Comparison of ENCODE assay signal across 28 cellular contexts in the genomic region with DNA sequence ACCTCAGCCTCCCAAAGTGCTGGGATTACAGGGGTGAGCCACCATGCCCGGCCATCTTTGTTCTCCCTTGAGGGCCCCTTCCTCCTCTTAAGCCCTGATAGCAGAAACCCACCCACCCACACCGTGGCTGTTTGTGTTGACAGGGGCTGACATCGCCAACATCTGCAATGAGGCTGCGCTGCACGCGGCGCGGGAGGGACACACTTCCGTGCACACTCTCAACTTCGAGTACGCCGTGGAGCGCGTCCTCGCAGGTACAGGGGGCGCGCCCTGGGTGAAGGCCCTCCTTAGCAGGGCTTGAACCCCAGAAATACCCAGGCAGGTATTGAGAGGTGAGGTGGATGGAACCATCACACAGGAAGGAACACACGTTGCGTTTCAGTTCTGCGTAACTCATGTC. TPM values are rescaled to one million over a fixed set of nuclear protein-coding genes. Genes with fewer than 3 reads are reported as not detected.
"Had no signal": no experiment of that assay in that cellular context is flagged by ENCODE, and none has a peak within 500 bp of the region (broad histone marks: within the 10 kb centered on the region; RNA-seq: fewer than 3 reads in every experiment).

No MANE protein-coding gene starts in this region.

- H3K27me3 ChIP-seq: brain microvascular endothelial cell, gastrocnemius medialis, hepatocyte, pancreas, right atrium auricular region, transverse colon had no signal

- H3K27ac Mint-ChIP-seq: activated CD4-positive, alpha-beta memory T cell treated with anti-CD3 and anti-CD28 coated beads, Interleukin-2, amount 10 ng/mL, durations not matched to agents 7 days and 5 days; activated CD8-positive, alpha-beta memory T cell treated with anti-CD3 and anti-CD28 coated beads, Interleukin-2, amount 10 ng/mL, durations not matched to agents 7 days and 5 days; effector memory CD8-positive, alpha-beta T cell; stimulated activated naive B cell treated with anti-CD40 and anti-IgM and Interleukin-4, amounts not matched to agents 10 μg/mL and 1 μg/mL and 100 μg/mL, for 72 hours had no signal

- H3K27me3 Mint-ChIP-seq: activated CD4-positive, alpha-beta memory T cell treated with anti-CD3 and anti-CD28 coated beads, Interleukin-2, amount 10 ng/mL, durations not matched to agents 7 days and 5 days; activated CD4-positive, alpha-beta T cell treated with anti-CD3 and anti-CD28 coated beads, Interleukin-2, amount 10 ng/mL, durations not matched to agents 7 days and 5 days; activated CD8-positive, alpha-beta memory T cell treated with anti-CD3 and anti-CD28 coated beads, Interleukin-2, amount 10 ng/mL, durations not matched to agents 7 days and 5 days; activated naive CD8-positive, alpha-beta T cell; effector memory CD8-positive, alpha-beta T cell; stimulated activated naive B cell treated with anti-CD40 and anti-IgM and Interleukin-4, amounts not matched to agents 10 μg/mL and 1 μg/mL and 100 μg/mL, for 72 hours; T-cell had no signal

- H3K9me3 Mint-ChIP-seq: activated CD4-positive, alpha-beta memory T cell treated with anti-CD3 and anti-CD28 coated beads, Interleukin-2, amount 10 ng/mL, durations not matched to agents 7 days and 5 days; activated CD4-positive, alpha-beta T cell treated with anti-CD3 and anti-CD28 coated beads, Interleukin-2, amount 10 ng/mL, durations not matched to agents 7 days and 5 days; activated T-helper 1 cell treated with anti-CD3 and anti-CD28 coated beads, Interleukin-12 subunit alpha, Interleukin-12 subunit beta, Interleukin-2, Interleukin-4 antibody, amounts not matched to agents 30 ng/mL and 10 ng/mL and 1 ng/mL, durations not matched to agents 14 hours and 24 hours and 36 hours; effector memory CD8-positive, alpha-beta T cell; stimulated activated naive B cell treated with anti-CD40 and anti-IgM and Interleukin-4, amounts not matched to agents 10 μg/mL and 1 μg/mL and 100 μg/mL, for 72 hours; T-cell; T-helper 2 cell treated with Interferon-gamma antibody and Interleukin-4, amounts not matched to agents 5 μg/mL and 100 μg/mL, for 36 hours had no signal

- H3K4me3 Mint-ChIP-seq: activated CD4-positive, alpha-beta memory T cell treated with anti-CD3 and anti-CD28 coated beads, Interleukin-2, amount 10 ng/mL, durations not matched to agents 7 days and 5 days; activated CD4-positive, alpha-beta T cell treated with anti-CD3 and anti-CD28 coated beads, Interleukin-2, amount 10 ng/mL, durations not matched to agents 7 days and 5 days; activated CD8-positive, alpha-beta memory T cell treated with anti-CD3 and anti-CD28 coated beads, Interleukin-2, amount 10 ng/mL, durations not matched to agents 7 days and 5 days; activated T-helper 1 cell treated with anti-CD3 and anti-CD28 coated beads, Interleukin-12 subunit alpha, Interleukin-12 subunit beta, Interleukin-2, Interleukin-4 antibody, amounts not matched to agents 30 ng/mL and 10 ng/mL and 1 ng/mL, durations not matched to agents 14 hours and 24 hours and 36 hours; effector memory CD8-positive, alpha-beta T cell; stimulated activated naive B cell treated with anti-CD40 and anti-IgM and Interleukin-4, amounts not matched to agents 10 μg/mL and 1 μg/mL and 100 μg/mL, for 72 hours; T-helper 2 cell treated with Interferon-gamma antibody and Interleukin-4, amounts not matched to agents 5 μg/mL and 100 μg/mL, for 36 hours had no signal

- DNase-seq: activated CD4-positive, alpha-beta memory T cell treated with anti-CD3 and anti-CD28 coated beads, Interleukin-2, amount 10 ng/mL, durations not matched to agents 7 days and 5 days; activated CD4-positive, alpha-beta T cell treated with anti-CD3 and anti-CD28 coated beads, Interleukin-2, amount 10 ng/mL, durations not matched to agents 7 days and 5 days; activated CD4-positive, CD25-positive, alpha-beta regulatory T cell; activated CD8-positive, alpha-beta memory T cell treated with anti-CD3 and anti-CD28 coated beads, Interleukin-2, amount 10 ng/mL, durations not matched to agents 7 days and 5 days; activated gamma-delta T cell; activated T-cell treated with anti-CD3 and anti-CD28 coated beads for 4 hours; amniotic stem cell; brain microvascular endothelial cell; cortex of kidney; effector memory CD8-positive, alpha-beta T cell; erythroblast; gastrocnemius medialis; left cardiac atrium; left ventricle myocardium superior; nucleus accumbens; pancreas; stimulated activated CD4-positive, alpha-beta T cell treated with anti-CD3 and anti-CD28 coated beads, Interleukin-1b, Interleukin-23, amount 100 ng/mL, for 48 hours; stimulated activated naive B cell treated with anti-CD40 and anti-IgM and Interleukin-4, amounts not matched to agents 10 μg/mL and 1 μg/mL and 100 μg/mL, for 72 hours; T-cell; transverse colon had no signal

- H3K27ac ChIP-seq: brain microvascular endothelial cell, gastrocnemius medialis, hepatocyte, pancreas, right atrium auricular region, transverse colon had no signal

- H3K4me2 ChIP-seq: hepatocyte, smooth muscle cell had no signal

- H3K9me3 ChIP-seq: gastrocnemius medialis, pancreas, right atrium auricular region, transverse colon had no signal

- H3K4me1 ChIP-seq: gastrocnemius medialis, pancreas, right atrium auricular region had no signal

- H3K4me3 ChIP-seq: gastrocnemius medialis, hepatocyte, pancreas, right atrium auricular region, smooth muscle cell, transverse colon had no signal

- ATAC-seq: activated CD8-positive, alpha-beta memory T cell treated with anti-CD3 and anti-CD28 coated beads, Interleukin-2, amount 10 ng/mL, durations not matched to agents 7 days and 5 days; effector memory CD8-positive, alpha-beta T cell; gastrocnemius medialis; left cardiac atrium; left ventricle myocardium superior; pancreas had no signal

RNA-seq across cellular contexts. Expression of gene CPNE7, which starts 27.7 kb away (rescaled TPM):
- total RNA-seq: cardiac septum, gastrocnemius medialis, left cardiac atrium, left ventricle myocardium superior, right atrium auricular region, urinary bladder had no signal
